ENCODE assay signal across 8 cellular contexts in the genomic region with DNA sequence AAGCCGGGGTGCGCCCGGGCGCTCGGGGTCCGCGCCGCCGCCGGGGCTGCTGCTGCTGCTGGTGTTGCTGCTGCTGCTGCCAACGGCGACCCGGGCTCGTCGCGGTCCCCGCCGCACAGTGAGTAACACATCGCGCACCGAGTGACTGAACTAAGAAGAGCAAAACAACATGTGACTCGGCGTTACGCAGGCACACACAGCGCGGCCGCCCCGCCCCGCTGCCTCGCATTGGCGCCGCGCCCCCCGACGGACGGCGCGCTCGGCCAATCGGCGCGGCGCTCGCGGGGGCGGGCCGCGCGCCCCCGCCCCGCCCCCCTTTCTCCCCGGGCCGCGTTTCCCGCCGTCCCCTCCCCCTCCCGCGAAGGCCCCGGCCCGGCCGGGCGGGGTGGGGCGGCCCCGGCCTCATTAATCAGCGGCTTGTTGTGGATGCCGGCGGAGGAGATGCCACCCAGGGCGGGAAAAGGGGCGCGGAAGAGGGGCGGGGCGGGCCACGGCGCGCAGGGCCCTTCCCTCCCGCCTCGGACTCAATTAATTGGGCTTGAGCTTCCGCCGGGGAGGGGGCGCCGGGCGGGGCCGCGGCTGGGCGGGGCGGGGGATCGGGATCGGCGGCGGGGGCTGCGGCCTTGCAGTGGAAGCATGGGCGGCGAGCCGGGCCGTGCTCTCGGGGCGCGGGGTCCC. TPM values are rescaled to one million over a fixed set of nuclear protein-coding genes. Genes with fewer than 3 reads are reported as not detected.
DNase-seq lines count a peak whose midpoint lies in the region; TF ChIP-seq lines count a peak whose summit lies in the region.

A gene with protein sequence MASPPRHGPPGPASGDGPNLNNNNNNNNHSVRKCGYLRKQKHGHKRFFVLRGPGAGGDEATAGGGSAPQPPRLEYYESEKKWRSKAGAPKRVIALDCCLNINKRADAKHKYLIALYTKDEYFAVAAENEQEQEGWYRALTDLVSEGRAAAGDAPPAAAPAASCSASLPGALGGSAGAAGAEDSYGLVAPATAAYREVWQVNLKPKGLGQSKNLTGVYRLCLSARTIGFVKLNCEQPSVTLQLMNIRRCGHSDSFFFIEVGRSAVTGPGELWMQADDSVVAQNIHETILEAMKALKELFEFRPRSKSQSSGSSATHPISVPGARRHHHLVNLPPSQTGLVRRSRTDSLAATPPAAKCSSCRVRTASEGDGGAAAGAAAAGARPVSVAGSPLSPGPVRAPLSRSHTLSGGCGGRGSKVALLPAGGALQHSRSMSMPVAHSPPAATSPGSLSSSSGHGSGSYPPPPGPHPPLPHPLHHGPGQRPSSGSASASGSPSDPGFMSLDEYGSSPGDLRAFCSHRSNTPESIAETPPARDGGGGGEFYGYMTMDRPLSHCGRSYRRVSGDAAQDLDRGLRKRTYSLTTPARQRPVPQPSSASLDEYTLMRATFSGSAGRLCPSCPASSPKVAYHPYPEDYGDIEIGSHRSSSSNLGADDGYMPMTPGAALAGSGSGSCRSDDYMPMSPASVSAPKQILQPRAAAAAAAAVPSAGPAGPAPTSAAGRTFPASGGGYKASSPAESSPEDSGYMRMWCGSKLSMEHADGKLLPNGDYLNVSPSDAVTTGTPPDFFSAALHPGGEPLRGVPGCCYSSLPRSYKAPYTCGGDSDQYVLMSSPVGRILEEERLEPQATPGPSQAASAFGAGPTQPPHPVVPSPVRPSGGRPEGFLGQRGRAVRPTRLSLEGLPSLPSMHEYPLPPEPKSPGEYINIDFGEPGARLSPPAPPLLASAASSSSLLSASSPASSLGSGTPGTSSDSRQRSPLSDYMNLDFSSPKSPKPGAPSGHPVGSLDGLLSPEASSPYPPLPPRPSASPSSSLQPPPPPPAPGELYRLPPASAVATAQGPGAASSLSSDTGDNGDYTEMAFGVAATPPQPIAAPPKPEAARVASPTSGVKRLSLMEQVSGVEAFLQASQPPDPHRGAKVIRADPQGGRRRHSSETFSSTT (N-terminal part only) (minus strand): TSS at position 127 of the 678 bp plus-strand sequence. CDS start 530 bp downstream, outside the sequence.

- peak within 1 kb of the TSS; percentile 74 for H3K4me3 ChIP-seq in H7 (ENCODE audit: insufficient read depth, low read depth, low read length)
- peak within 1 kb of the TSS; percentile 80 for H3K4me3 ChIP-seq in Loucy (ENCODE audit: low read length, poor library complexity, severe bottlenecking)
- peak within 1 kb of the TSS; percentile 73 to 76 for H3K4me3 ChIP-seq in foreskin fibroblast (ENCODE audit: low read depth in 1 of 2, low read length in 2 of 2)
- H3K4me3 ChIP-seq in neural progenitor cell: peak within 1 kb of the TSS; percentile 95
- H3K4me3 ChIP-seq in stomach: peak within 1 kb of the TSS; percentile 77 to 84 (median 82)

- peak within 1 kb of the TSS; percentile 91 for H3K4me3 Mint-ChIP-seq in neural progenitor cell

- H4K20me1 ChIP-seq in Loucy (ENCODE audit: insufficient read depth, low read length, poor library complexity, severe bottlenecking): no peaks in the 10 kb centered on the region
- H4K20me1 ChIP-seq in neural progenitor cell (ENCODE audit: low read depth): peaks cover 30% of the 10 kb centered on the region

- H3K4me1 ChIP-seq in Loucy (ENCODE audit: insufficient read depth, low read length, poor library complexity, severe bottlenecking): peaks cover 15% of the 10 kb centered on the region
- H3K4me1 ChIP-seq in neural progenitor cell: peaks cover 8% of the 10 kb centered on the region
- peaks cover 30 to 56% (median 43%) of the 10 kb centered on the region in 4 donors for H3K4me1 ChIP-seq in stomach

- H3K4me2 ChIP-seq in Loucy (ENCODE audit: low read depth, low read length, poor library complexity, severe bottlenecking): peak within 1 kb of the TSS; percentile 85
- peak within 1 kb of the TSS; percentile 98 for H3K4me2 ChIP-seq in neural progenitor cell

- H3K27me3 Mint-ChIP-seq in neural progenitor cell (ENCODE audit: insufficient read depth, low read depth): no peaks in the 10 kb centered on the region

- WGBS in stomach, 5 donors: 0 to 2% (median 1%) methylated on average over 22 to 95 of the region's 98 CpGs

- no peaks in the 10 kb centered on the region for H3K9me2 ChIP-seq in Loucy (replicated peaks; ENCODE audit: low read depth, low read length)

- no peaks in the 10 kb centered on the region for H3K9me3 Mint-ChIP-seq in neural progenitor cell

- H3F3A ChIP-seq in Loucy (ENCODE audit: low read depth): no peaks in the 10 kb centered on the region
- H3F3A ChIP-seq in neural progenitor cell (ENCODE audit: low read depth): peaks cover 21% of the 10 kb centered on the region

- no peaks in the 10 kb centered on the region for H3K79me2 ChIP-seq in Loucy (ENCODE audit: insufficient read depth, low read length)
- peaks cover 27% of the 10 kb centered on the region for H3K79me2 ChIP-seq in neural progenitor cell (ENCODE audit: low read depth)

- TF ChIP-seq CTCF in Loucy (conservative IDR thresholded peaks at IDR 0.05; ENCODE audit: low read length) (no peak), foreskin fibroblast (IDR thresholded peaks at IDR 0.05; ENCODE audit: low read depth, low read length) (no peak), neural progenitor cell (IDR thresholded peaks at IDR 0.05) (no peak), stomach (IDR thresholded peaks at IDR 0.05) (no peak)

- TF ChIP-seq POLR2A in stomach (IDR thresholded peaks at IDR 0.05): peak in 1 of 4 donors; percentile 42

- H3K9me3 ChIP-seq in Loucy (ENCODE audit: insufficient read depth, low read depth, low read length) (no peaks in the 10 kb centered on the region), neural progenitor cell (ENCODE audit: low read depth) (no peaks in the 10 kb centered on the region), stomach (no peaks in the 10 kb centered on the region)

- H3K9ac ChIP-seq in Loucy (ENCODE audit: low read depth, low read length, poor library complexity, severe bottlenecking): peak within 1 kb of the TSS; percentile 86
- H3K9ac ChIP-seq in neural progenitor cell: peak within 1 kb of the TSS; percentile 55

- intact Hi-C loops in stomach (cut with DNase I; ENCODE audit: low total_unique reads): no loop called here

- H3K27ac ChIP-seq in neural progenitor cell (peak within 1 kb of the TSS; percentile 59), stomach (peak within 1 kb of the TSS; percentile 87 to 97 (median 95))

- peak; percentile 94 for DNase-seq in ELR (ENCODE audit: low read depth)
- peak; percentile 97 for DNase-seq in H7
- peak; percentile 82 for DNase-seq in SIG-M5 (lab: John Stamatoyannopoulos, UW)
- DNase-seq in activated gamma-delta T cell treated with anti-CD3 and anti-CD28 coated beads, Interleukin-2, amount 50 U/mL, for 16 hours (ENCODE audit: low read depth): peak; percentile 87
- DNase-seq in foreskin fibroblast: peak; percentile 96 to 98
- DNase-seq in neural progenitor cell (ENCODE audit: low spot score): peak; percentile 98
- DNase-seq in stomach: peak; percentile 95

- H3K27ac Mint-ChIP-seq in neural progenitor cell: no peak within 1 kb of the TSS

- peaks cover 11% of the 10 kb centered on the region for H3K4me1 Mint-ChIP-seq in neural progenitor cell

- H2AFZ ChIP-seq in Loucy (ENCODE audit: low read length) (peak within 1 kb of the TSS; percentile 91), neural progenitor cell (replicated peaks) (peak within 1 kb of the TSS; percentile 94)

- H3K36me3 Mint-ChIP-seq in neural progenitor cell: peaks cover 4% of the 10 kb centered on the region

- H3K27me3 ChIP-seq in H7 (ENCODE audit: control insufficient read depth, insufficient read depth, low read length) (peaks cover 14% of the 10 kb centered on the region; the same call in 1 of the 2 replicates), Loucy (ENCODE audit: insufficient read depth, low read length, poor library complexity, severe bottlenecking) (no peaks in the 10 kb centered on the region), neural progenitor cell (peaks cover 27% of the 10 kb centered on the region), stomach (peaks cover 0 to 12% (median 10%) of the 10 kb centered on the region in 3 donors)

- H3K36me3 ChIP-seq in H7 (replicated peaks; ENCODE audit: control insufficient read depth, insufficient read depth, low read length) (no peaks in the 10 kb centered on the region), Loucy (ENCODE audit: insufficient read depth, low read length) (no peaks in the 10 kb centered on the region), neural progenitor cell (no peaks in the 10 kb centered on the region), stomach (peaks cover 20 to 29% (median 28%) of the 10 kb centered on the region in 4 donors)

- no peak for TF ChIP-seq EP300 in stomach (IDR thresholded peaks at IDR 0.05)

RNA-seq across cellular contexts. Expression of the gene that starts here (rescaled TPM):
- 4.3 and 9.0 TPM in 2 replicates for total RNA-seq in H7 (2014; rRNA removed; shearing (Covaris generic))
- 4.2 and 7.2 TPM in 2 replicates for total RNA-seq in neural progenitor cell (ENCODE audit: low replicate concordance)
- 10 to 100 TPM; 10.7 to 24.1 (median 18.7) TPM for total RNA-seq in stomach
- 1 to 10 TPM; 2.7 to 3.7 (median 3.5) TPM for polyA plus RNA-seq in stomach

Comparison
In these comparisons a context has a peak if more than half of its experiments do, and no peak if none do; other contexts are left out.
1. Peak in every context shown above with its lines: DNase-seq, H3K4me3 ChIP-seq and H3K27ac ChIP-seq.